ENCODE assay signal across 1 cellular context in the genomic region with DNA sequence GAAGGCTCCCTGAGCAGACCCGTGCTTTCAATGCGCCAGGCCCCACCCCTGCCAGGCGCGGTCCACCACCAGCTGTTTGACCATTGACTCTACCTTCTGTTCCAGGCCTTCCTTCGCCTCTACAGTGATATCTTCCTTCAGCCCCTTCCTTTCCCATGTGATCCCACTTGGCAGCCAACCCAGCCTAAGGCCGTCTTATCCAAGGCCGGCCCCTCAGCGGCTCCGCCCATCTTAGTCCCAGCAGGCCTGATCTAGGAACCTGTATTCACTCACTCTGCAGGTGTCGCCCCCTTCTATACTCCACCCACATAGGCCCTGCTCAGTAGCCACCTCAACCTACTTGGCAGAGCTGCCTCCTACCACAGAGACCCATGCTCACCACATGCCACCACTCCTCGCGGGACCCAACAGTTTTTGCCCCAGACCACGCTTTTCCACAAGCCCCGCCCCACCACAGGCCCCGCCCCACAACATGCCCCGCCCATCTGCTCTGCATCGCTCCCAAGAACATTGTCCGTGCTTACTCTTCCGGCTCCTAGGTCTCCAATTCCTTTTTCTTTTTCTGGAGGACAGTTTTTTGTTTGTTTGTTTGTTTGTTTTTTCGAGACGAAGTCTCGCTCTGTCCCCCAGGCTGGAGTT.
TF ChIP-seq lines count a peak whose summit lies in the region.

No MANE protein-coding gene starts in this region.

TF ChIP-seq in IMR-90, 13 proteins besides CTCF, POLR2A, EP300 and RAD21:
- TF ChIP-seq NFE2L2 (IDR thresholded peaks at IDR 0.05; ENCODE audit: low read depth, low read length) (no peak), BHLHE40 (IDR thresholded peaks at IDR 0.05; ENCODE audit: low read depth, low read length) (no peak), MAFK (IDR thresholded peaks at IDR 0.05; ENCODE audit: low read depth, low read length) (no peak), MXI1 (IDR thresholded peaks at IDR 0.05; ENCODE audit: borderline replicate concordance, low read depth, low read length) (no peak), RFX5 (IDR thresholded peaks at IDR 0.05; ENCODE audit: low read depth, low read length) (no peak), CEBPB (IDR thresholded peaks at IDR 0.05; ENCODE audit: low read depth, low read length) (no peak), ELK1 (IDR thresholded peaks at IDR 0.05; ENCODE audit: borderline replicate concordance, low read depth, low read length) (no peak), CHD1 (IDR thresholded peaks at IDR 0.05; ENCODE audit: low read depth, low read length) (no peak)
- TF ChIP-seq, protein P1, sequence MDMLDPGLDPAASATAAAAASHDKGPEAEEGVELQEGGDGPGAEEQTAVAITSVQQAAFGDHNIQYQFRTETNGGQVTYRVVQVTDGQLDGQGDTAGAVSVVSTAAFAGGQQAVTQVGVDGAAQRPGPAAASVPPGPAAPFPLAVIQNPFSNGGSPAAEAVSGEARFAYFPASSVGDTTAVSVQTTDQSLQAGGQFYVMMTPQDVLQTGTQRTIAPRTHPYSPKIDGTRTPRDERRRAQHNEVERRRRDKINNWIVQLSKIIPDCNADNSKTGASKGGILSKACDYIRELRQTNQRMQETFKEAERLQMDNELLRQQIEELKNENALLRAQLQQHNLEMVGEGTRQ (IDR thresholded peaks at IDR 0.05; ENCODE audit: low read depth, low read length): no peak
